In the genomic region with DNA sequence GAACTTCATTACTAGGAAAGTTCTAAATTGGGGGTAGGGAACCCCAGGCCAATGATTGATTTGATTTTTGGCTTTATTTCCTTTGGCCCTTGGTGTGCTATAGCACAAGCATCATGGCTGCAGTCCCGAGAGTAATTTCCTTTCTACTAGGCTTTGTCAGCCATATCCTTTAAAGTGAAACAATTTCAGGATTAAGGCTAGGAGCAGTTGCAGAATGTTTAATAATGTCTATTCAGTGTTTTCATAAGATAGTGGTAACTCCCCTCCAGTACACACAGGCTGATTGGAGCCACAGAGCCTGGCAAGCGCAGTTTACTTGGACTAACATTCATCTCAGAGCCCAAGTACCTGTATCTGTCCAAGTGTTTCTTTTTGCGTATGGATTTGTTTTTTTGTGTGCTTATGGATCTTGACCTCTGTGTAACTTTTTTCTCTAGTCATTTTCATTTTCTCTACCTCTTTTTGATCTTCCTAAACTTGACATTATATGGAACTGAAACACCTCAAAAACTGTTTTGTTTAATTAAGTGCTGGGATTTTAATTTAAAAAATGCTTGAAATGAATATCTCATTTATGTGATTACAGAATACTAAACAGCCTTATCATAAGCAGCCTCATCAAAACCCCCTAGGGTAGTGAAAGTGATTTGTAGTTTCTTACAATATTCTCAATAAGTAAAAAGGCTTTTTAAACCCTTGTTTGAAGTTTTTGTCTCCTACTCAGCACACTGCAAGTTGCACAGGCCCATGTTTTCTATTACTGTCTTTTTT, we compare ENCODE assay signal across 13 cellular contexts. TPM values are rescaled to one million over a fixed set of nuclear protein-coding genes. Genes with fewer than 3 reads are reported as not detected.
A peak's percentile ranks its signal among the peaks of the same experiment; 100 is the strongest.
DNase-seq lines count a peak whose midpoint lies in the region; ATAC-seq and TF ChIP-seq lines count a peak whose summit lies in the region.
"Had no signal": no experiment of that assay in that cellular context is flagged by ENCODE, and none has a peak within 500 bp of the region (broad histone marks: within the 10 kb centered on the region; RNA-seq: fewer than 3 reads in every experiment).

No MANE protein-coding gene starts in this region.

- H3K9me3 Mint-ChIP-seq in activated naive CD4-positive, alpha-beta T cell treated with anti-CD3 and anti-CD28 coated beads for 36 hours = no peaks in the 10 kb centered on the region
- H3K9me3 Mint-ChIP-seq in activated B cell treated with CpG ODN at 0.5 μM for 24 hours = no peaks in the 10 kb centered on the region
- H3K9me3 Mint-ChIP-seq in immature natural killer cell = no peaks in the 10 kb centered on the region
- no peaks in the 10 kb centered on the region for H3K9me3 Mint-ChIP-seq in stimulated activated effector memory CD8-positive, alpha-beta T cell treated with anti-CD3 and anti-CD28 coated beads, Interleukin-12 subunit alpha, Interleukin-12 subunit beta, amount 100 ng/mL, for 72 hours

- peak overlapping the region; percentile 19 for H3K27ac Mint-ChIP-seq in activated naive CD4-positive, alpha-beta T cell treated with anti-CD3 and anti-CD28 coated beads for 36 hours
- H3K27ac Mint-ChIP-seq in activated B cell treated with CpG ODN at 0.5 μM for 24 hours (peak overlapping the region; percentile 60), immature natural killer cell (peak overlapping the region; percentile 74 to 88 (median 83))
- peak overlapping the region; percentile 66 for H3K27ac Mint-ChIP-seq in stimulated activated effector memory CD8-positive, alpha-beta T cell treated with anti-CD3 and anti-CD28 coated beads, Interleukin-12 subunit alpha, Interleukin-12 subunit beta, amount 100 ng/mL, for 72 hours

- peak overlapping the region; percentile 33 for H3K4me3 Mint-ChIP-seq in activated naive CD4-positive, alpha-beta T cell treated with anti-CD3 and anti-CD28 coated beads for 36 hours
- H3K4me3 Mint-ChIP-seq in activated B cell treated with CpG ODN at 0.5 μM for 24 hours (peak overlapping the region; percentile 48), immature natural killer cell (peak overlapping the region; percentile 49 to 72 (median 55))
- peak overlapping the region; percentile 41 for H3K4me3 Mint-ChIP-seq in stimulated activated effector memory CD8-positive, alpha-beta T cell treated with anti-CD3 and anti-CD28 coated beads, Interleukin-12 subunit alpha, Interleukin-12 subunit beta, amount 100 ng/mL, for 72 hours

- intact Hi-C loops in activated naive CD4-positive, alpha-beta T cell treated with anti-CD3 and anti-CD28 coated beads for 36 hours (cut with micrococcal nuclease) = loop anchor here (1.0 kb wide), 1 partner anchor 91 kb away; no protein-coding TSS in a partner anchor
- intact Hi-C loops in activated B cell treated with CpG ODN at 0.5 μM for 24 hours (cut with micrococcal nuclease) = loop anchor here (1.0 to 10.0 kb wide), 4 partner anchors 10 to 1633 kb away; partner anchors contain the start of gene PI4K2B

- H3K4me1 Mint-ChIP-seq in activated naive CD4-positive, alpha-beta T cell treated with anti-CD3 and anti-CD28 coated beads for 36 hours (ENCODE audit: low read depth) = peaks cover 76% of the 10 kb centered on the region
- peaks cover 85% of the 10 kb centered on the region for H3K4me1 Mint-ChIP-seq in activated B cell treated with CpG ODN at 0.5 μM for 24 hours
- H3K4me1 Mint-ChIP-seq in immature natural killer cell = peaks cover 83 to 100% of the 10 kb centered on the region in 2 donors
- peaks cover 73% of the 10 kb centered on the region for H3K4me1 Mint-ChIP-seq in stimulated activated effector memory CD8-positive, alpha-beta T cell treated with anti-CD3 and anti-CD28 coated beads, Interleukin-12 subunit alpha, Interleukin-12 subunit beta, amount 100 ng/mL, for 72 hours

- H3K27me3 Mint-ChIP-seq in activated naive CD4-positive, alpha-beta T cell treated with anti-CD3 and anti-CD28 coated beads for 36 hours (ENCODE audit: low read depth) = no peaks in the 10 kb centered on the region
- H3K27me3 Mint-ChIP-seq in activated B cell treated with CpG ODN at 0.5 μM for 24 hours = no peaks in the 10 kb centered on the region
- peaks cover 0 to 7% (median 6%) of the 10 kb centered on the region in 3 donors for H3K27me3 Mint-ChIP-seq in immature natural killer cell (ENCODE audit: low read depth in 3 of 3)

- TF ChIP-seq CTCF in activated B cell treated with CpG ODN at 0.5 μM for 24 hours (IDR thresholded peaks at IDR 0.05) = no peak

- no peak for ATAC-seq in activated B cell treated with CpG ODN at 0.5 μM for 24 hours (ENCODE audit: low read depth)
- no peak for ATAC-seq in stimulated activated effector memory CD8-positive, alpha-beta T cell treated with anti-CD3 and anti-CD28 coated beads, Interleukin-12 subunit alpha, Interleukin-12 subunit beta, amount 100 ng/mL, for 72 hours
- ATAC-seq: Panc1 had no signal

- CTCF ChIA-PET in activated naive CD4-positive, alpha-beta T cell treated with anti-CD3 and anti-CD28 coated beads for 36 hours (lab: Charles Lee) = interaction anchor here (0.7 to 2.7 kb wide), 5 partner anchors 12 to 134 kb away, joined by 3 to 13 read pairs (median 4); no protein-coding TSS in a partner anchor
- CTCF ChIA-PET in activated B cell treated with CpG ODN at 0.5 μM for 24 hours (lab: Charles Lee) = interaction anchor here (1.8 kb wide), 1 partner anchor 17 kb away, joined by 5 read pairs; no protein-coding TSS in a partner anchor

- DNase-seq in activated naive CD4-positive, alpha-beta T cell treated with anti-CD3 and anti-CD28 coated beads for 36 hours = no peak
- DNase-seq in activated naive CD4-positive, alpha-beta T cell treated with anti-CD3 and anti-CD28 coated beads, Interleukin-2, amount 50 U/mL, for 16 hours = no peak
- no peak for DNase-seq in activated B cell treated with CpG ODN at 0.5 μM for 24 hours
- DNase-seq in immature natural killer cell = no peak
- no peak for DNase-seq in stimulated activated effector memory CD8-positive, alpha-beta T cell treated with anti-CD3 and anti-CD28 coated beads, Interleukin-12 subunit alpha, Interleukin-12 subunit beta, amount 100 ng/mL, for 72 hours (ENCODE audit: low spot score in 2 of 2)
- DNase-seq in NCI-H2081 treated with DMSO at 0.1 percent for 48 hours (lab: John Stamatoyannopoulos, UW) = no peak
- DNase-seq in SW 1271 (lab: John Stamatoyannopoulos, UW) = no peak
- DNase-seq in cerebellum (ENCODE audit: low spot score) = no peak
- DNase-seq: activated CD4-positive, CD25-positive, alpha-beta regulatory T cell; amniotic stem cell; NCI-H2081; stimulated activated CD4-positive, alpha-beta T cell treated with anti-CD3 and anti-CD28 coated beads, Interleukin-1b, Interleukin-23, amount 100 ng/mL, for 48 hours had no signal

- POLR2A ChIA-PET in activated B cell treated with CpG ODN at 0.5 μM for 24 hours (lab: Charles Lee) = interaction anchor here (0.9 to 1.2 kb wide), 3 partner anchors 10 to 17 kb away, joined by 4 read pairs; no protein-coding TSS in a partner anchor

- peaks cover 3% of the 10 kb centered on the region for H3K36me3 Mint-ChIP-seq in activated naive CD4-positive, alpha-beta T cell treated with anti-CD3 and anti-CD28 coated beads for 36 hours (ENCODE audit: low read depth)
- H3K36me3 Mint-ChIP-seq in activated B cell treated with CpG ODN at 0.5 μM for 24 hours (ENCODE audit: low read depth) (peaks cover 10% of the 10 kb centered on the region), immature natural killer cell (no peaks in the 10 kb centered on the region)
- H3K36me3 Mint-ChIP-seq in stimulated activated effector memory CD8-positive, alpha-beta T cell treated with anti-CD3 and anti-CD28 coated beads, Interleukin-12 subunit alpha, Interleukin-12 subunit beta, amount 100 ng/mL, for 72 hours = peaks cover 7% of the 10 kb centered on the region

RNA-seq across cellular contexts. Expression of gene STIM2, which starts 7.5 kb away (rescaled TPM):
- 10 to 100 TPM; 40.5 to 43.1 TPM for total RNA-seq in activated naive CD4-positive, alpha-beta T cell treated with anti-CD3 and anti-CD28 coated beads for 36 hours
- 48.7 and 59.8 TPM in 2 replicates for total RNA-seq in activated B cell treated with CpG ODN at 0.5 μM for 24 hours
- 10 to 100 TPM; 19.1 to 38.1 (median 24.6) TPM for polyA plus RNA-seq in immature natural killer cell
- total RNA-seq in cerebellum = 33.1 TPM

Comparison
In these comparisons a context has a peak if more than half of its experiments do, and no peak if none do; other contexts are left out.
1. H3K27ac Mint-ChIP-seq: peak in every context shown above with its lines; median percentile 83 in immature natural killer cell; 66 in stimulated activated effector memory CD8-positive, alpha-beta T cell treated with anti-CD3 and anti-CD28 coated beads, Interleukin-12 subunit alpha, Interleukin-12 subunit beta, amount 100 ng/mL, for 72 hours; 60 in activated B cell treated with CpG ODN at 0.5 μM for 24 hours; 19 in activated naive CD4-positive, alpha-beta T cell treated with anti-CD3 and anti-CD28 coated beads for 36 hours.